28 cellular contexts compared by ENCODE assay signal in genomic region chr9:135764731-135765130, GRCh38.
DNase-seq lines count a peak whose midpoint lies in the region; FAIRE-seq and TF ChIP-seq lines count a peak whose summit lies in the region.
"Had no signal": no experiment of that assay in that cellular context is flagged by ENCODE, and none has a peak within 500 bp of the region (broad histone marks: within the 10 kb centered on the region; RNA-seq: fewer than 3 reads in every experiment).

No MANE protein-coding gene starts in this region.

- TF ChIP-seq CTCF in GM10248 (IDR thresholded peaks at IDR 0.05; ENCODE audit: control extremely low read depth, extremely low read depth, low read depth, missing control alignments) (no peak), mesothelial cell of epicardium (IDR thresholded peaks at IDR 0.05; ENCODE audit: unreplicated experiment) (no peak)

- H3K4me1 Mint-ChIP-seq in mesothelial cell of epicardium, result no peaks in the 10 kb centered on the region
- H3K4me1 Mint-ChIP-seq: CD14-positive monocyte; CD4-positive, alpha-beta memory T cell; CD4-positive, CD25-positive, alpha-beta regulatory T cell; CD8-positive, alpha-beta memory T cell had no signal

- no peaks in the 10 kb centered on the region for H3K27me3 ChIP-seq in H7 (ENCODE audit: control insufficient read depth, insufficient read depth, low read length)
- H3K27me3 ChIP-seq in effector memory CD4-positive, alpha-beta T cell (replicated peaks; ENCODE audit: control insufficient read depth, insufficient read depth, low read length, poor library complexity, severe bottlenecking), result no peaks in the 10 kb centered on the region
- H3K27me3 ChIP-seq: BE2C, BLaER1 had no signal

- no peaks in the 10 kb centered on the region for H3K4me1 ChIP-seq in effector memory CD4-positive, alpha-beta T cell (ENCODE audit: control insufficient read depth, insufficient read depth, low read length, poor library complexity, severe bottlenecking)
- H3K4me1 ChIP-seq: BE2C, BLaER1 had no signal

- no peaks in the 10 kb centered on the region for H3K36me3 Mint-ChIP-seq in mesothelial cell of epicardium
- H3K36me3 Mint-ChIP-seq: CD14-positive monocyte; CD4-positive, alpha-beta memory T cell; CD4-positive, CD25-positive, alpha-beta regulatory T cell; CD8-positive, alpha-beta memory T cell had no signal

- DNase-seq in GM03348 (ENCODE audit: low spot score), result peak; percentile 52
- peak; percentile 51 for DNase-seq in GM10248 (ENCODE audit: extremely low spot score)
- peak; percentile 81 for DNase-seq in H7
- peak; percentile 28 for DNase-seq in urothelium cell line (ENCODE audit: low spot score)
- no peak for DNase-seq in effector memory CD4-positive, alpha-beta T cell
- no peak for DNase-seq in mesothelial cell of epicardium (ENCODE audit: low spot score in 2 of 2, unreplicated experiment in 2 of 2)
- no peak for DNase-seq in ureter (ENCODE audit: low spot score)
- DNase-seq: 8988T; ACHN; BE2C; C1 segment of cervical spinal cord; CD4-positive, alpha-beta memory T cell; CD4-positive, CD25-positive, alpha-beta regulatory T cell; CD8-positive, alpha-beta memory T cell; COR-L47; DMS 273 treated with DMSO at 0.1 percent for 48 hours; DMS153; DMS53; DMS79; DND-41; EL; GDM1 had no signal

- H3K27ac ChIP-seq in effector memory CD4-positive, alpha-beta T cell (ENCODE audit: insufficient read depth, low read length, poor library complexity, severe bottlenecking), result no peak overlapping the region
- H3K27ac ChIP-seq: BLaER1 had no signal

- no peak overlapping the region for H3K4me3 Mint-ChIP-seq in mesothelial cell of epicardium
- H3K4me3 Mint-ChIP-seq: CD14-positive monocyte; CD4-positive, alpha-beta memory T cell; CD4-positive, CD25-positive, alpha-beta regulatory T cell; CD8-positive, alpha-beta memory T cell had no signal

- no peaks in the 10 kb centered on the region for H3K36me3 ChIP-seq in H7 (replicated peaks; ENCODE audit: control insufficient read depth, insufficient read depth, low read length)
- no peaks in the 10 kb centered on the region for H3K36me3 ChIP-seq in effector memory CD4-positive, alpha-beta T cell (ENCODE audit: control insufficient read depth, insufficient read depth, low read length)
- H3K36me3 ChIP-seq: BLaER1 had no signal

- CTCF ChIA-PET in GM10248 (lab: Yijun Ruan, JAX), result no interaction called here

- H3K9me3 ChIP-seq in effector memory CD4-positive, alpha-beta T cell (ENCODE audit: control insufficient read depth, low read length), result no peaks in the 10 kb centered on the region
- H3K9me3 ChIP-seq: BE2C had no signal

- H3K27ac Mint-ChIP-seq in mesothelial cell of epicardium, result no peak overlapping the region
- H3K27ac Mint-ChIP-seq: CD14-positive monocyte; CD4-positive, alpha-beta memory T cell; CD8-positive, alpha-beta memory T cell had no signal

- FAIRE-seq in urothelium cell line (lab: Jason Lieb, UNC), result no peak
- FAIRE-seq: A204.1, GM12878, GM12892, GM19239 had no signal

- H3K9me3 Mint-ChIP-seq in mesothelial cell of epicardium, result no peaks in the 10 kb centered on the region

- POLR2A ChIA-PET in GM10248 (lab: Yijun Ruan, JAX), result no interaction called here

- peaks cover 2% of the 10 kb centered on the region for H3K27me3 Mint-ChIP-seq in mesothelial cell of epicardium (ENCODE audit: low read depth)
- H3K27me3 Mint-ChIP-seq: CD4-positive, CD25-positive, alpha-beta regulatory T cell; CD8-positive, alpha-beta memory T cell had no signal

- no peak overlapping the region for H3K4me3 ChIP-seq in H7 (ENCODE audit: insufficient read depth, low read depth, low read length)
- no peak overlapping the region for H3K4me3 ChIP-seq in effector memory CD4-positive, alpha-beta T cell (ENCODE audit: insufficient read depth, low read depth, low read length, poor library complexity, severe bottlenecking)
- H3K4me3 ChIP-seq: BLaER1, GM12878 had no signal

Comparison
In these comparisons a context has a peak if more than half of its experiments do, and no peak if none do; other contexts are left out.
1. DNase-seq: peak in GM03348 (single experiment), GM10248 (single experiment), H7 (single experiment) and urothelium cell line (single experiment); none in effector memory CD4-positive, alpha-beta T cell (0 of 3), mesothelial cell of epicardium (0 of 2) and ureter (single experiment).